Comparison of ENCODE assay signal across 9 cellular contexts in the genomic region with DNA sequence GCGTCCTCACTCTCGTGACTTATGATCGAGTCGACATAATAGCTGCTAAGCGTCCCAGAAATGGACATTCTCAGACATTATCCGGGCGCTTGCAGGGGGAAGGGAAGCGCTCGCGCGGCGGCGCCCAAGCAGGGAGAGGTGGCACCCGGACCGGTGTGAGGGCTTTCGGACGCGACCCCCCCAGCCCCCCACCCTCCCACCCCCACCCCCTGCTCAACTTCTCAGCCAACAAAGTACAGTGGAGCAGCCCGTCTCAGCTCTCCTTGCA. TPM values are rescaled to one million over a fixed set of nuclear protein-coding genes. Genes with fewer than 3 reads are reported as not detected.
DNase-seq lines count a peak whose midpoint lies in the region; ATAC-seq, FAIRE-seq and TF ChIP-seq lines count a peak whose summit lies in the region.
"Had no signal": no experiment of that assay in that cellular context is flagged by ENCODE, and none has a peak within 500 bp of the region (broad histone marks: within the 10 kb centered on the region; RNA-seq: fewer than 3 reads in every experiment).

A gene (minus strand): TSS at position 157 of the 268 bp plus-strand sequence. CDS start 89 bp downstream, at position 68.

- peak within 1 kb of the TSS; percentile 62 for H3K9ac ChIP-seq in OCI-LY3 (ENCODE audit: low read length)
- H3K9ac ChIP-seq in endothelial cell of umbilical vein (replicated peaks; ENCODE audit: extremely low read depth, insufficient read depth, low read length): peak within 1 kb of the TSS; percentile 38

- H3K4me3 ChIP-seq in OCI-LY3 (ENCODE audit: low read length): peak within 1 kb of the TSS; percentile 78
- peak within 1 kb of the TSS; percentile 40 to 66 (median 64) for H3K4me3 ChIP-seq in endothelial cell of umbilical vein (replicated peaks in 1 of 3; ENCODE audit: insufficient read depth in 1 of 3, low read depth in 1 of 3, low read length in 3 of 3)

- H3K4me3 Mint-ChIP-seq in Calu3 (ENCODE audit: low read depth, unreplicated experiment): peak within 1 kb of the TSS; percentile 88
- H3K4me3 Mint-ChIP-seq in progenitor cell of endocrine pancreas (ENCODE audit: low read depth): peak within 1 kb of the TSS; percentile 11

- POLR2A ChIA-PET in endothelial cell of umbilical vein (lab: Charles Lee): no interaction called here

- CTCF ChIA-PET in Calu3 (lab: Charles Lee) (interaction anchor here (0.6 to 1.5 kb wide), 7 partner anchors 13 to 361 kb away, joined by 3 to 8 read pairs (median 4); no protein-coding TSS in a partner anchor), endothelial cell of umbilical vein (lab: Charles Lee) (interaction anchor here (0.9 to 3.2 kb wide), 7 partner anchors 10 to 546 kb away, joined by 3 to 73 read pairs (median 4); no protein-coding TSS in a partner anchor)

- H3K27ac Mint-ChIP-seq in Calu3 (ENCODE audit: unreplicated experiment) (peak within 1 kb of the TSS; percentile 91), progenitor cell of endocrine pancreas (no peak within 1 kb of the TSS)

- H3K27ac ChIP-seq in OCI-LY3 (ENCODE audit: low read length) (no peak within 1 kb of the TSS), endothelial cell of umbilical vein (ENCODE audit: insufficient read depth, low read depth, low read length) (no peak within 1 kb of the TSS), substantia nigra (ENCODE audit: low read depth, low read length, poor library complexity, severe bottlenecking) (no peak within 1 kb of the TSS)

- H3K36me3 Mint-ChIP-seq in Calu3 (ENCODE audit: insufficient read depth, unreplicated experiment) (peaks cover 79% of the 10 kb centered on the region), progenitor cell of endocrine pancreas (ENCODE audit: insufficient read depth) (no peaks in the 10 kb centered on the region)

- no peaks in the 10 kb centered on the region for H4K20me1 ChIP-seq in OCI-LY3 (ENCODE audit: insufficient read depth, low read length)
- H4K20me1 ChIP-seq in endothelial cell of umbilical vein (replicated peaks; ENCODE audit: control insufficient read depth, extremely low read depth, insufficient read depth, low read length): no peaks in the 10 kb centered on the region

- peaks cover 42% of the 10 kb centered on the region for H3K4me1 Mint-ChIP-seq in Calu3 (ENCODE audit: low read depth, unreplicated experiment)
- peaks cover 4% of the 10 kb centered on the region for H3K4me1 Mint-ChIP-seq in progenitor cell of endocrine pancreas (ENCODE audit: low read depth)

- H3K4me2 ChIP-seq in OCI-LY3 (ENCODE audit: low read length) (peak within 1 kb of the TSS; percentile 55), endothelial cell of umbilical vein (ENCODE audit: insufficient read depth, low read length) (peak within 1 kb of the TSS; percentile 82)

- BruUV-seq in Calu3 (replicated peaks; lab: Mats Ljungman, UMichigan): no TSS peak
- BruUV-seq in endothelial cell of umbilical vein (replicated peaks; lab: Mats Ljungman, UMichigan): no TSS peak

- TF ChIP-seq POLR2A in endothelial cell of umbilical vein (IDR thresholded peaks at IDR 0.05; ENCODE audit: low read depth, low read length): no peak

- no peak for ATAC-seq in HG03095 (IDR thresholded peaks at IDR 0.05; ENCODE audit: unreplicated experiment)

- H2AFZ ChIP-seq in OCI-LY3 (ENCODE audit: low read depth, low read length) (0 out of 2 replicates have a peak within 1 kb of the TSS, but pooled peaks have one; percentile 10), endothelial cell of umbilical vein (ENCODE audit: low read depth, low read length) (peak within 1 kb of the TSS; percentile 86)

- peaks cover 5% of the 10 kb centered on the region; the same call in 1 of the 2 replicates for H3K4me1 ChIP-seq in OCI-LY3 (ENCODE audit: low read length)
- H3K4me1 ChIP-seq in endothelial cell of umbilical vein (ENCODE audit: control insufficient read depth, extremely low read depth, insufficient read depth, low read length): peaks cover 13% of the 10 kb centered on the region

- FAIRE-seq in endothelial cell of umbilical vein (lab: Jason Lieb, UNC): no peak

- H3K9me3 Mint-ChIP-seq in Calu3 (ENCODE audit: low read depth, unreplicated experiment): no peaks in the 10 kb centered on the region
- H3K9me3 Mint-ChIP-seq in progenitor cell of endocrine pancreas (ENCODE audit: low read depth): no peaks in the 10 kb centered on the region

- no peaks in the 10 kb centered on the region for H3K79me2 ChIP-seq in OCI-LY3 (ENCODE audit: low read length)
- H3K79me2 ChIP-seq in endothelial cell of umbilical vein (ENCODE audit: control insufficient read depth, insufficient read depth, low read length): no peaks in the 10 kb centered on the region

- no peak for TF ChIP-seq CTCF in Calu3 (IDR thresholded peaks at IDR 0.05; ENCODE audit: unreplicated experiment)
- TF ChIP-seq CTCF in OCI-LY3 (IDR thresholded peaks at IDR 0.05; ENCODE audit: low read depth, low read length): no peak
- TF ChIP-seq CTCF in endothelial cell of umbilical vein (IDR thresholded peaks at IDR 0.05; ENCODE audit: extremely low read depth in 1 of 2, insufficient read depth in 1 of 2, low read depth in 1 of 2, low read length in 2 of 2): no peak
- no peak for TF ChIP-seq CTCF in progenitor cell of endocrine pancreas (IDR thresholded peaks at IDR 0.05; ENCODE audit: unreplicated experiment)

- DNase-seq in Calu3 (no peak), endothelial cell of umbilical vein (ENCODE audit: low read depth, low spot score) (no peak), progenitor cell of endocrine pancreas (ENCODE audit: low spot score, unreplicated experiment) (no peak), HCEC 1CT (no peak), NK-92 (lab: John Stamatoyannopoulos, UW; ENCODE audit: unreplicated experiment) (no peak), substantia nigra (lab: John Stamatoyannopoulos, UW) (no peak)
- DNase-seq: midbrain had no signal

- intact Hi-C loops in Calu3 (cut with micrococcal nuclease; ENCODE audit: unreplicated experiment) (no loop called here), endothelial cell of umbilical vein (cut with micrococcal nuclease) (no loop called here)

- H3K9me1 ChIP-seq in endothelial cell of umbilical vein (replicated peaks; ENCODE audit: control insufficient read depth, extremely low read depth, insufficient read depth, low read length): no peaks in the 10 kb centered on the region

- H3K36me3 ChIP-seq in OCI-LY3 (replicated peaks; ENCODE audit: low read depth, low read length) (no peaks in the 10 kb centered on the region), endothelial cell of umbilical vein (ENCODE audit: control insufficient read depth in 2 of 2, extremely low read depth in 1 of 2, insufficient read depth in 2 of 2, low read length in 2 of 2) (no peaks in the 10 kb centered on the region)

- H3K27me3 ChIP-seq in OCI-LY3 (ENCODE audit: low read depth, low read length) (peaks cover 52% of the 10 kb centered on the region), endothelial cell of umbilical vein (ENCODE audit: control insufficient read depth in 2 of 2, insufficient read depth in 2 of 2, low read length in 2 of 2) (peaks cover 72 to 96% of the 10 kb centered on the region in 2 experiments)

- dilution Hi-C loops in endothelial cell of umbilical vein (cut with MboI; ENCODE audit: extremely low pct_ligation_motif_present, low sequenced_read_pairs): no loop called here

- peaks cover 52% of the 10 kb centered on the region for H3K27me3 Mint-ChIP-seq in Calu3 (ENCODE audit: unreplicated experiment)
- peaks cover 93% of the 10 kb centered on the region for H3K27me3 Mint-ChIP-seq in progenitor cell of endocrine pancreas

- H3K9me3 ChIP-seq in OCI-LY3 (ENCODE audit: insufficient read depth, low read length) (no peaks in the 10 kb centered on the region), endothelial cell of umbilical vein (replicated peaks; ENCODE audit: control insufficient read depth, insufficient read depth, low read length) (no peaks in the 10 kb centered on the region)

TF ChIP-seq in endothelial cell of umbilical vein, 7 proteins besides CTCF, POLR2A, EP300 and RAD21:
- TF ChIP-seq EZH2 (IDR thresholded peaks at IDR 0.05; ENCODE audit: borderline replicate concordance, low read depth, low read length, severe bottlenecking) (no peak), POLR2AphosphoS5 (IDR thresholded peaks at IDR 0.05; ENCODE audit: insufficient read depth, low read depth, low read length) (no peak), MYC (IDR thresholded peaks at IDR 0.05; ENCODE audit: low read depth, low read length) (no peak), JUN (IDR thresholded peaks at IDR 0.05; ENCODE audit: borderline replicate concordance, insufficient read depth, insufficient read length, low read depth) (no peak), GATA2 (IDR thresholded peaks at IDR 0.05; ENCODE audit: insufficient read depth, insufficient read length, low read depth, low read length) (no peak), FOS (IDR thresholded peaks at IDR 0.05; ENCODE audit: borderline replicate concordance, insufficient read depth, low read length) (no peak)
- TF ChIP-seq, protein P1, sequence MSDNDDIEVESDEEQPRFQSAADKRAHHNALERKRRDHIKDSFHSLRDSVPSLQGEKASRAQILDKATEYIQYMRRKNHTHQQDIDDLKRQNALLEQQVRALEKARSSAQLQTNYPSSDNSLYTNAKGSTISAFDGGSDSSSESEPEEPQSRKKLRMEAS (IDR thresholded peaks at IDR 0.05; ENCODE audit: insufficient read depth, insufficient read length): no peak

RNA-seq across cellular contexts. Expression of the gene that starts here (rescaled TPM):
- total RNA-seq in Calu3 (2022) (26.0 and 27.8 TPM in 2 replicates), endothelial cell of umbilical vein (0.69 and 1.1 TPM in 2 replicates), progenitor cell of endocrine pancreas (0.18 TPM in 1 of 2 replicates, not detected in the other)
- polyA plus RNA-seq in endothelial cell of umbilical vein: 0.49 and 0.79 TPM in 2 replicates
- 0.62 and 0.82 TPM in 2 replicates for polyA plus RNA-seq in endothelial cell of umbilical vein (2011; cell fraction: cytosol; rRNA removed)
- polyA plus RNA-seq in endothelial cell of umbilical vein (2011; cell fraction: nucleus; rRNA removed): 0.50 and 0.54 TPM in 2 replicates
- polyA plus RNA-seq in endothelial cell of umbilical vein (2012): 0.98 and 1.4 TPM in 2 replicates
- 1.3 and 2.6 TPM in 2 replicates for polyA minus RNA-seq in endothelial cell of umbilical vein
- not detected for polyA minus RNA-seq in endothelial cell of umbilical vein (2011; cell fraction: cytosol; rRNA and poly(A)+ RNA removed)
- 0.24 and 0.38 TPM in 2 replicates for polyA minus RNA-seq in endothelial cell of umbilical vein (2011; cell fraction: nucleus; rRNA and poly(A)+ RNA removed)

Comparison
In these comparisons a context has a peak if more than half of its experiments do, and no peak if none do; other contexts are left out.
1. RNA of the gene that starts here (total RNA-seq): 26.0 to 27.8 TPM in Calu3; 0.69 to 1.1 TPM in endothelial cell of umbilical vein and 0.18 TPM in progenitor cell of endocrine pancreas; every median in the first group is over 10 times any median in the second.